In genomic region chr3:151768393-151768930, GRCh38 we compare ENCODE assay signal across 1 cellular context.
TF ChIP-seq lines count a peak whose summit lies in the region.

No MANE protein-coding gene starts in this region.

TF ChIP-seq in K562, 482 proteins besides CTCF, POLR2A, EP300 and RAD21 (continued from another document):
- TF ChIP-seq, protein P1, sequence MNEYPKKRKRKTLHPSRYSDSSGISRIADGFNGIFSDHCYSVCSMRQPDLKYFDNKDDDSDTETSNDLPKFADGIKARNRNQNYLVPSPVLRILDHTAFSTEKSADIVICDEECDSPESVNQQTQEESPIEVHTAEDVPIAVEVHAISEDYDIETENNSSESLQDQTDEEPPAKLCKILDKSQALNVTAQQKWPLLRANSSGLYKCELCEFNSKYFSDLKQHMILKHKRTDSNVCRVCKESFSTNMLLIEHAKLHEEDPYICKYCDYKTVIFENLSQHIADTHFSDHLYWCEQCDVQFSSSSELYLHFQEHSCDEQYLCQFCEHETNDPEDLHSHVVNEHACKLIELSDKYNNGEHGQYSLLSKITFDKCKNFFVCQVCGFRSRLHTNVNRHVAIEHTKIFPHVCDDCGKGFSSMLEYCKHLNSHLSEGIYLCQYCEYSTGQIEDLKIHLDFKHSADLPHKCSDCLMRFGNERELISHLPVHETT (CRISPR knock-in tag; conservative IDR thresholded peaks at IDR 0.05 in 1 of 2, IDR thresholded peaks at IDR 0.05 in 1 of 2), result no peak
- no peak for TF ChIP-seq SMARCA4 (IDR thresholded peaks at IDR 0.05)
- no peak for TF ChIP-seq HNRNPUL1 (IDR thresholded peaks at IDR 0.05; ENCODE audit: low read length)
- TF ChIP-seq RHOXF2B (CRISPR knock-in tag; conservative IDR thresholded peaks at IDR 0.05), result no peak
- TF ChIP-seq CREB3 (tag; conservative IDR thresholded peaks at IDR 0.05; ENCODE audit: low read depth), result no peak
- no peak for TF ChIP-seq ZC3H11A (IDR thresholded peaks at IDR 0.05; ENCODE audit: low read depth, low read length)
- TF ChIP-seq USF2 (CRISPR knock-in tag; IDR thresholded peaks at IDR 0.05), result no peak
- TF ChIP-seq CXXC5 (CRISPR knock-in tag; IDR thresholded peaks at IDR 0.05), result no peak
- TF ChIP-seq SREBF2 (CRISPR knock-in tag; IDR thresholded peaks at IDR 0.05), result no peak
- TF ChIP-seq MCM3 (IDR thresholded peaks at IDR 0.05), result no peak
- no peak for TF ChIP-seq IRF2 (CRISPR knock-in tag; IDR thresholded peaks at IDR 0.05)
